ENCODE assay signal across 1 cellular context in genomic region chr5:56816546-56817081, GRCh38.
TF ChIP-seq lines count a peak whose summit lies in the region.

No MANE protein-coding gene starts in this region.

TF ChIP-seq in HepG2, 621 proteins besides CTCF, POLR2A, EP300 and RAD21 (continued from another document and continues in another):
- TF ChIP-seq, protein P1, sequence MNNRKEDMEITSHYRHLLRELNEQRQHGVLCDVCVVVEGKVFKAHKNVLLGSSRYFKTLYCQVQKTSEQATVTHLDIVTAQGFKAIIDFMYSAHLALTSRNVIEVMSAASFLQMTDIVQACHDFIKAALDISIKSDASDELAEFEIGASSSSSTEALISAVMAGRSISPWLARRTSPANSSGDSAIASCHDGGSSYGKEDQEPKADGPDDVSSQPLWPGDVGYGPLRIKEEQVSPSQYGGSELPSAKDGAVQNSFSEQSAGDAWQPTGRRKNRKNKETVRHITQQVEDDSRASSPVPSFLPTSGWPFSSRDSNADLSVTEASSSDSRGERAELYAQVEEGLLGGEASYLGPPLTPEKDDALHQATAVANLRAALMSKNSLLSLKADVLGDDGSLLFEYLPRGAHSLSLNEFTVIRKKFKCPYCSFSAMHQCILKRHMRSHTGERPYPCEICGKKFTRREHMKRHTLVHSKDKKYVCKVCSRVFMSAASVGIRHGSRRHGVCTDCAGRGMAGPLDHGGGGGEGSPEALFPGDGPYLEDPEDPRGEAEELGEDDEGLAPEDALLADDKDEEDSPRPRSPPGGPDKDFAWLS (CRISPR knock-in tag; IDR thresholded peaks at IDR 0.05; ENCODE audit: borderline replicate concordance): no peak
- TF ChIP-seq ZNF138 (CRISPR knock-in tag; IDR thresholded peaks at IDR 0.05; ENCODE audit: low read depth) (no peak), FOXO1 (CRISPR knock-in tag; IDR thresholded peaks at IDR 0.05) (0 out of 2 replicates have a peak, but pooled peaks have one; percentile 40), KDM4B (CRISPR knock-in tag; IDR thresholded peaks at IDR 0.05) (no peak), RXRA (CRISPR knock-in tag; IDR thresholded peaks at IDR 0.05) (no peak), ZSCAN31 (CRISPR knock-in tag; IDR thresholded peaks at IDR 0.05; ENCODE audit: low read depth) (no peak), ADNP (CRISPR knock-in tag; IDR thresholded peaks at IDR 0.05) (no peak), MIER3 (CRISPR knock-in tag; IDR thresholded peaks at IDR 0.05; ENCODE audit: borderline replicate concordance) (0 out of 2 replicates have a peak, but pooled peaks have one; percentile 23), SALL2 (CRISPR knock-in tag; IDR thresholded peaks at IDR 0.05) (no peak), SMAD3 (CRISPR knock-in tag; IDR thresholded peaks at IDR 0.05) (no peak), KLF12 (CRISPR knock-in tag; IDR thresholded peaks at IDR 0.05; ENCODE audit: borderline replicate concordance) (peak; percentile 36; the same call in 1 of the 2 replicates), NAIF1 (CRISPR knock-in tag; IDR thresholded peaks at IDR 0.05; ENCODE audit: borderline replicate concordance) (peak; percentile 98), ZKSCAN5 (CRISPR knock-in tag; IDR thresholded peaks at IDR 0.05) (no peak), ZSCAN12 (CRISPR knock-in tag; IDR thresholded peaks at IDR 0.05) (no peak), ZNF367 (CRISPR knock-in tag; IDR thresholded peaks at IDR 0.05; ENCODE audit: borderline replicate concordance) (no peak), KAT7 (CRISPR knock-in tag; IDR thresholded peaks at IDR 0.05; ENCODE audit: borderline replicate concordance) (peak; percentile 54; the same call in 1 of the 2 replicates), ZSCAN21 (CRISPR knock-in tag; IDR thresholded peaks at IDR 0.05; ENCODE audit: borderline replicate concordance) (peak; percentile 69; the same call in 1 of the 2 replicates), ZBTB37 (CRISPR knock-in tag; IDR thresholded peaks at IDR 0.05) (no peak), ZNF136 (CRISPR knock-in tag; IDR thresholded peaks at IDR 0.05; ENCODE audit: low read depth) (no peak), ZNF567 (CRISPR knock-in tag; IDR thresholded peaks at IDR 0.05; ENCODE audit: borderline replicate concordance) (no peak), HNF4G (IDR thresholded peaks at IDR 0.05; ENCODE audit: borderline replicate concordance, low read depth, low read length) (no peak), HNF4G (CRISPR knock-in tag; IDR thresholded peaks at IDR 0.05; ENCODE audit: borderline replicate concordance, low read depth) (no peak), ZNF616 (CRISPR knock-in tag; IDR thresholded peaks at IDR 0.05; ENCODE audit: low read depth) (no peak), MIXL1 (CRISPR knock-in tag; IDR thresholded peaks at IDR 0.05) (peak; percentile 12; the same call in 1 of the 2 replicates), ARID2 (CRISPR knock-in tag; IDR thresholded peaks at IDR 0.05; ENCODE audit: borderline replicate concordance) (0 out of 2 replicates have a peak, but pooled peaks have one; percentile 32), RFXAP (CRISPR knock-in tag; IDR thresholded peaks at IDR 0.05; ENCODE audit: borderline replicate concordance) (no peak), FOXA1 (IDR thresholded peaks at IDR 0.05) (no peak), FOXA1 (CRISPR knock-in tag; IDR thresholded peaks at IDR 0.05) (peak; percentile 23; the same call in 1 of the 2 replicates), ZNF10 (CRISPR knock-in tag; IDR thresholded peaks at IDR 0.05; ENCODE audit: borderline replicate concordance, low read depth) (no peak), FOXA3 (CRISPR knock-in tag; IDR thresholded peaks at IDR 0.05) (no peak), ZNF44 (CRISPR knock-in tag; IDR thresholded peaks at IDR 0.05) (no peak), BRCA1 (CRISPR knock-in tag; IDR thresholded peaks at IDR 0.05) (no peak), PLSCR1 (CRISPR knock-in tag; IDR thresholded peaks at IDR 0.05; ENCODE audit: borderline replicate concordance) (0 out of 2 replicates have a peak, but pooled peaks have one; percentile 37), ZBTB21 (CRISPR knock-in tag; IDR thresholded peaks at IDR 0.05) (no peak), SOX13 (IDR thresholded peaks at IDR 0.05) (no peak), SOX13 (CRISPR knock-in tag; conservative IDR thresholded peaks at IDR 0.05 in 1 of 2, IDR thresholded peaks at IDR 0.05 in 1 of 2) (peak in 1 of 2 experiments; percentile 20; a peak in 1 of 4 replicates), ZBTB14 (CRISPR knock-in tag; IDR thresholded peaks at IDR 0.05) (no peak), GATA4 (IDR thresholded peaks at IDR 0.05; ENCODE audit: borderline replicate concordance, low read depth) (no peak), ELF4 (CRISPR knock-in tag; IDR thresholded peaks at IDR 0.05; ENCODE audit: borderline replicate concordance) (no peak), TAF1 (CRISPR knock-in tag; IDR thresholded peaks at IDR 0.05) (peak; percentile 68), ZNF780A (CRISPR knock-in tag; IDR thresholded peaks at IDR 0.05) (no peak), SCMH1 (CRISPR knock-in tag; IDR thresholded peaks at IDR 0.05; ENCODE audit: borderline replicate concordance) (no peak), CERS6 (CRISPR knock-in tag; IDR thresholded peaks at IDR 0.05) (no peak), ZFAT (CRISPR knock-in tag; conservative IDR thresholded peaks at IDR 0.05) (no peak), HIVEP1 (CRISPR knock-in tag; IDR thresholded peaks at IDR 0.05) (no peak), NCOR1 (IDR thresholded peaks at IDR 0.05; ENCODE audit: borderline replicate concordance, low read length) (no peak), NPAS2 (CRISPR knock-in tag; IDR thresholded peaks at IDR 0.05; ENCODE audit: borderline replicate concordance) (no peak), TGIF2 (CRISPR knock-in tag; IDR thresholded peaks at IDR 0.05) (0 out of 2 replicates have a peak, but pooled peaks have one; percentile 54), PHF5A (CRISPR knock-in tag; IDR thresholded peaks at IDR 0.05; ENCODE audit: low read depth, unreplicated experiment) (no peak), NRL (CRISPR knock-in tag; IDR thresholded peaks at IDR 0.05; ENCODE audit: borderline replicate concordance) (no peak), RFX5 (IDR thresholded peaks at IDR 0.05; ENCODE audit: low read depth, low read length) (no peak), FLYWCH1 (CRISPR knock-in tag; IDR thresholded peaks at IDR 0.05) (no peak), ZNF674 (CRISPR knock-in tag; IDR thresholded peaks at IDR 0.05; ENCODE audit: low read depth) (no peak), KDM3A (CRISPR knock-in tag; IDR thresholded peaks at IDR 0.05; ENCODE audit: low read depth) (peak; percentile 69; the same call in 1 of the 2 replicates)
- TF ChIP-seq, protein P2, sequence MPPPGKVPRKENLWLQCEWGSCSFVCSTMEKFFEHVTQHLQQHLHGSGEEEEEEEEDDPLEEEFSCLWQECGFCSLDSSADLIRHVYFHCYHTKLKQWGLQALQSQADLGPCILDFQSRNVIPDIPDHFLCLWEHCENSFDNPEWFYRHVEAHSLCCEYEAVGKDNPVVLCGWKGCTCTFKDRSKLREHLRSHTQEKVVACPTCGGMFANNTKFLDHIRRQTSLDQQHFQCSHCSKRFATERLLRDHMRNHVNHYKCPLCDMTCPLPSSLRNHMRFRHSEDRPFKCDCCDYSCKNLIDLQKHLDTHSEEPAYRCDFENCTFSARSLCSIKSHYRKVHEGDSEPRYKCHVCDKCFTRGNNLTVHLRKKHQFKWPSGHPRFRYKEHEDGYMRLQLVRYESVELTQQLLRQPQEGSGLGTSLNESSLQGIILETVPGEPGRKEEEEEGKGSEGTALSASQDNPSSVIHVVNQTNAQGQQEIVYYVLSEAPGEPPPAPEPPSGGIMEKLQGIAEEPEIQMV (CRISPR knock-in tag; IDR thresholded peaks at IDR 0.05; ENCODE audit: low read depth): no peak
- TF ChIP-seq, protein P3, sequence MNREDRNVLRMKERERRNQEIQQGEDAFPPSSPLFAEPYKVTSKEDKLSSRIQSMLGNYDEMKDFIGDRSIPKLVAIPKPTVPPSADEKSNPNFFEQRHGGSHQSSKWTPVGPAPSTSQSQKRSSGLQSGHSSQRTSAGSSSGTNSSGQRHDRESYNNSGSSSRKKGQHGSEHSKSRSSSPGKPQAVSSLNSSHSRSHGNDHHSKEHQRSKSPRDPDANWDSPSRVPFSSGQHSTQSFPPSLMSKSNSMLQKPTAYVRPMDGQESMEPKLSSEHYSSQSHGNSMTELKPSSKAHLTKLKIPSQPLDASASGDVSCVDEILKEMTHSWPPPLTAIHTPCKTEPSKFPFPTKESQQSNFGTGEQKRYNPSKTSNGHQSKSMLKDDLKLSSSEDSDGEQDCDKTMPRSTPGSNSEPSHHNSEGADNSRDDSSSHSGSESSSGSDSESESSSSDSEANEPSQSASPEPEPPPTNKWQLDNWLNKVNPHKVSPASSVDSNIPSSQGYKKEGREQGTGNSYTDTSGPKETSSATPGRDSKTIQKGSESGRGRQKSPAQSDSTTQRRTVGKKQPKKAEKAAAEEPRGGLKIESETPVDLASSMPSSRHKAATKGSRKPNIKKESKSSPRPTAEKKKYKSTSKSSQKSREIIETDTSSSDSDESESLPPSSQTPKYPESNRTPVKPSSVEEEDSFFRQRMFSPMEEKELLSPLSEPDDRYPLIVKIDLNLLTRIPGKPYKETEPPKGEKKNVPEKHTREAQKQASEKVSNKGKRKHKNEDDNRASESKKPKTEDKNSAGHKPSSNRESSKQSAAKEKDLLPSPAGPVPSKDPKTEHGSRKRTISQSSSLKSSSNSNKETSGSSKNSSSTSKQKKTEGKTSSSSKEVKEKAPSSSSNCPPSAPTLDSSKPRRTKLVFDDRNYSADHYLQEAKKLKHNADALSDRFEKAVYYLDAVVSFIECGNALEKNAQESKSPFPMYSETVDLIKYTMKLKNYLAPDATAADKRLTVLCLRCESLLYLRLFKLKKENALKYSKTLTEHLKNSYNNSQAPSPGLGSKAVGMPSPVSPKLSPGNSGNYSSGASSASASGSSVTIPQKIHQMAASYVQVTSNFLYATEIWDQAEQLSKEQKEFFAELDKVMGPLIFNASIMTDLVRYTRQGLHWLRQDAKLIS (CRISPR knock-in tag; IDR thresholded peaks at IDR 0.05): no peak
- TF ChIP-seq, protein P4, sequence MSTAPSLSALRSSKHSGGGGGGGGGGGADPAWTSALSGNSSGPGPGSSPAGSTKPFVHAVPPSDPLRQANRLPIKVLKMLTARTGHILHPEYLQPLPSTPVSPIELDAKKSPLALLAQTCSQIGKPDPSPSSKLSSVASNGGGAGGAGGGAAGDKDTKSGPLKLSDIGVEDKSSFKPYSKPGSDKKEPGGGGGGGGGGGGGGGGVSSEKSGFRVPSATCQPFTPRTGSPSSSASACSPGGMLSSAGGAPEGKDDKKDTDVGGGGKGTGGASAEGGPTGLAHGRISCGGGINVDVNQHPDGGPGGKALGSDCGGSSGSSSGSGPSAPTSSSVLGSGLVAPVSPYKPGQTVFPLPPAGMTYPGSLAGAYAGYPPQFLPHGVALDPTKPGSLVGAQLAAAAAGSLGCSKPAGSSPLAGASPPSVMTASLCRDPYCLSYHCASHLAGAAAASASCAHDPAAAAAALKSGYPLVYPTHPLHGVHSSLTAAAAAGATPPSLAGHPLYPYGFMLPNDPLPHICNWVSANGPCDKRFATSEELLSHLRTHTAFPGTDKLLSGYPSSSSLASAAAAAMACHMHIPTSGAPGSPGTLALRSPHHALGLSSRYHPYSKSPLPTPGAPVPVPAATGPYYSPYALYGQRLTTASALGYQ (CRISPR knock-in tag; IDR thresholded peaks at IDR 0.05): no peak; the same call in 1 of the 2 replicates
- TF ChIP-seq, protein P5, sequence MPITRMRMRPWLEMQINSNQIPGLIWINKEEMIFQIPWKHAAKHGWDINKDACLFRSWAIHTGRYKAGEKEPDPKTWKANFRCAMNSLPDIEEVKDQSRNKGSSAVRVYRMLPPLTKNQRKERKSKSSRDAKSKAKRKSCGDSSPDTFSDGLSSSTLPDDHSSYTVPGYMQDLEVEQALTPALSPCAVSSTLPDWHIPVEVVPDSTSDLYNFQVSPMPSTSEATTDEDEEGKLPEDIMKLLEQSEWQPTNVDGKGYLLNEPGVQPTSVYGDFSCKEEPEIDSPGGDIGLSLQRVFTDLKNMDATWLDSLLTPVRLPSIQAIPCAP (CRISPR knock-in tag; IDR thresholded peaks at IDR 0.05; ENCODE audit: low read depth): no peak
- TF ChIP-seq, protein P6, sequence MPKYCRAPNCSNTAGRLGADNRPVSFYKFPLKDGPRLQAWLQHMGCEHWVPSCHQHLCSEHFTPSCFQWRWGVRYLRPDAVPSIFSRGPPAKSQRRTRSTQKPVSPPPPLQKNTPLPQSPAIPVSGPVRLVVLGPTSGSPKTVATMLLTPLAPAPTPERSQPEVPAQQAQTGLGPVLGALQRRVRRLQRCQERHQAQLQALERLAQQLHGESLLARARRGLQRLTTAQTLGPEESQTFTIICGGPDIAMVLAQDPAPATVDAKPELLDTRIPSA (CRISPR knock-in tag; IDR thresholded peaks at IDR 0.05; ENCODE audit: borderline replicate concordance): no peak
